ENCODE assay signal across 8 cellular contexts in genomic region chr17:6666077-6666521, GRCh38. TPM values are rescaled to one million over a fixed set of nuclear protein-coding genes. Genes with fewer than 3 reads are reported as not detected.
DNase-seq lines count a peak whose midpoint lies in the region; TF ChIP-seq lines count a peak whose summit lies in the region.

No MANE protein-coding gene starts in this region.

- H3K36me3 Mint-ChIP-seq in MCF 10A (ENCODE audit: insufficient read depth, unreplicated experiment), result no peaks in the 10 kb centered on the region

- H3K27ac ChIP-seq in MM.1S (ENCODE audit: low read length) (no peak overlapping the region), iPS DF 6.9 (ENCODE audit: low read length) (no peak overlapping the region), sigmoid colon (no peak overlapping the region)

- CTCF ChIA-PET in MCF 10A (lab: Yijun Ruan, JAX), result interaction anchor here (0.6 to 8.1 kb wide), 34 partner anchors 9 to 359 kb away, joined by 3 to 73 read pairs (median 4); no protein-coding TSS in a partner anchor

- H3K4me2 ChIP-seq in MM.1S (ENCODE audit: low read depth, low read length), result no peak overlapping the region

- peaks cover 5% of the 10 kb centered on the region for H3K27me3 Mint-ChIP-seq in MCF 10A (ENCODE audit: insufficient read depth, unreplicated experiment)

- H3K36me3 ChIP-seq in MM.1S (replicated peaks; ENCODE audit: insufficient read depth, low read length) (no peaks in the 10 kb centered on the region), iPS DF 6.9 (ENCODE audit: control insufficient read depth, insufficient read depth, low read length) (no peaks in the 10 kb centered on the region), sigmoid colon (no peaks in the 10 kb centered on the region)

- BruUV-seq in MCF 10A (replicated peaks; lab: Mats Ljungman, UMichigan), result no TSS peak

- H3K27me3 ChIP-seq in MM.1S (replicated peaks; ENCODE audit: insufficient read depth, low read length) (no peaks in the 10 kb centered on the region), iPS DF 6.9 (ENCODE audit: control insufficient read depth, insufficient read depth, low read length) (no peaks in the 10 kb centered on the region), sigmoid colon (peaks cover 0 to 14% (median 0%) of the 10 kb centered on the region in 3 donors)

- peak; percentile 26 to 73 (median 29) for DNase-seq in NCI-H1417 (lab: John Stamatoyannopoulos, UW)
- no peak for DNase-seq in NCI-H1417 treated with DMSO at 0.1 percent for 48 hours (lab: John Stamatoyannopoulos, UW)
- peak; percentile 63 for DNase-seq in MM.1S
- peak; percentile 17 for DNase-seq in SKM-1 treated with dmso at 0.1 percent for 144 hours (lab: John Stamatoyannopoulos, UW; ENCODE audit: unreplicated experiment)
- DNase-seq in MCF 10A (ENCODE audit: unreplicated experiment), result peak; percentile 86
- DNase-seq in iPS DF 6.9 (ENCODE audit: low read depth, low spot score), result peak; percentile 76
- peak; percentile 89 for DNase-seq in sigmoid colon
- DNase-seq in NCI-H187 treated with DMSO at 0.1 percent for 48 hours (lab: John Stamatoyannopoulos, UW), result no peak

- no peak overlapping the region for H2AFZ ChIP-seq in MM.1S (ENCODE audit: low read length)

- no peaks in the 10 kb centered on the region for H3F3A ChIP-seq in MM.1S (ENCODE audit: insufficient read depth, low read length)

- intact Hi-C loops in MCF 10A (cut with micrococcal nuclease), result loop anchor here (1.0 to 5.0 kb wide), 6 partner anchors 134 to 356 kb away; partner anchors contain the start of gene BCL6B
- intact Hi-C loops in sigmoid colon (cut with DNase I), result loop anchor here (2.0 to 5.0 kb wide), 3 partner anchors 177 to 336 kb away; no protein-coding TSS in a partner anchor

- H3K79me2 ChIP-seq in MM.1S (ENCODE audit: low read length), result no peaks in the 10 kb centered on the region

- TF ChIP-seq CTCF in MM.1S (IDR thresholded peaks at IDR 0.05; ENCODE audit: low read length) (peak; percentile 89), MCF 10A (IDR thresholded peaks at IDR 0.05; ENCODE audit: unreplicated experiment) (peak; percentile 93), sigmoid colon (IDR thresholded peaks at IDR 0.05) (peak; percentile 72 to 82 (median 80))

- H3K9ac ChIP-seq in MM.1S (ENCODE audit: low read length), result no peak overlapping the region

- WGBS in iPS DF 6.9 (ENCODE audit: insufficient coverage, insufficient read length), result no CpG with 5 or more reads among the region's 9 CpGs
- WGBS in sigmoid colon, 2 donors, result 5 to 18% methylated on average over 9 of the region's 9 CpGs

- no peak for TF ChIP-seq EP300 in sigmoid colon (IDR thresholded peaks at IDR 0.05)

- no peaks in the 10 kb centered on the region for H3K9me2 ChIP-seq in MM.1S (replicated peaks; ENCODE audit: insufficient read depth, low read length)

- peaks cover 4% of the 10 kb centered on the region for H3K4me1 ChIP-seq in MM.1S (ENCODE audit: low read length)
- no peaks in the 10 kb centered on the region for H3K4me1 ChIP-seq in iPS DF 6.9 (ENCODE audit: control insufficient read depth, insufficient read depth, low read length)
- no peaks in the 10 kb centered on the region for H3K4me1 ChIP-seq in sigmoid colon

- H3K9me3 Mint-ChIP-seq in MCF 10A (ENCODE audit: unreplicated experiment), result no peaks in the 10 kb centered on the region

- POLR2A ChIA-PET in MCF 10A (lab: Yijun Ruan, JAX), result interaction anchor here (0.6 to 2.6 kb wide), 8 partner anchors 15 to 347 kb away, joined by 3 to 12 read pairs (median 4); partner anchors contain the start of gene RNASEK

- H4K20me1 ChIP-seq in MM.1S (ENCODE audit: insufficient read depth, low read length), result no peaks in the 10 kb centered on the region

- H3K4me3 ChIP-seq in MM.1S (ENCODE audit: low read length) (no peak overlapping the region), iPS DF 6.9 (ENCODE audit: low read length) (no peak overlapping the region), sigmoid colon (no peak overlapping the region)

- no peak overlapping the region for H3K4me3 Mint-ChIP-seq in MCF 10A (ENCODE audit: unreplicated experiment)

- H3K9me3 ChIP-seq in MM.1S (replicated peaks; ENCODE audit: insufficient read depth, low read length), result no peaks in the 10 kb centered on the region
- no peaks in the 10 kb centered on the region for H3K9me3 ChIP-seq in iPS DF 6.9 (ENCODE audit: control insufficient read depth, insufficient read depth, low read length)
- no peaks in the 10 kb centered on the region for H3K9me3 ChIP-seq in sigmoid colon

- peaks cover 30% of the 10 kb centered on the region for H3K4me1 Mint-ChIP-seq in MCF 10A (ENCODE audit: insufficient read depth, unreplicated experiment)

- TF ChIP-seq POLR2A in sigmoid colon (IDR thresholded peaks at IDR 0.05), result no peak

- no peak overlapping the region for H3K27ac Mint-ChIP-seq in MCF 10A (ENCODE audit: low read depth, unreplicated experiment)

RNA-seq across cellular contexts. Expression of gene C17orf100, which starts 14.5 kb away (rescaled TPM):
- total RNA-seq in MCF 10A (2022) (1.4 and 1.7 TPM in 2 replicates), sigmoid colon (1 to 10 TPM in 3 of 4 donors, under 1 TPM in 1; 0.81 to 2.8 (median 1.7) TPM)
- polyA plus RNA-seq in sigmoid colon, result 1 to 10 TPM; 2.1 to 4.2 (median 2.1) TPM

RNA-seq across cellular contexts. Expression of gene MED31, which starts 14.7 kb away (rescaled TPM):
- 17.7 and 17.8 TPM in 2 replicates for total RNA-seq in MCF 10A (2022)
- total RNA-seq in sigmoid colon, result 1 to 10 TPM; 2.0 to 8.6 (median 7.1) TPM
- polyA plus RNA-seq in sigmoid colon, result 10 to 100 TPM in 2 of 3 donors, 1 to 10 TPM in 1; 9.6 to 24.0 (median 11.5) TPM

RNA-seq across cellular contexts. Expression of gene TXNDC17, which starts 25.2 kb away (rescaled TPM):
- total RNA-seq in MCF 10A (2022) (137 and 146 TPM in 2 replicates), sigmoid colon (100 to 1,000 TPM in 3 of 4 donors, 10 to 100 TPM in 1; 37.3 to 152 (median 120) TPM)
- polyA plus RNA-seq in sigmoid colon, result 100 to 1,000 TPM; 296 to 703 (median 532) TPM

RNA-seq across cellular contexts. Expression of gene KIAA0753, which starts 25.6 kb away (rescaled TPM):
- total RNA-seq in MCF 10A (2022) (22.8 and 25.3 TPM in 2 replicates), sigmoid colon (10 to 100 TPM; 14.1 to 18.3 (median 14.5) TPM)
- 1 to 10 TPM; 3.6 to 8.1 (median 3.9) TPM for polyA plus RNA-seq in sigmoid colon

RNA-seq across cellular contexts. Expression of gene SLC13A5, which starts 47.1 kb away (rescaled TPM):
- total RNA-seq in MCF 10A (2022) (not detected in 2 replicates), sigmoid colon (under 1 TPM in 1 of 4 donors, not detected in 3; 0.14 TPM)
- polyA plus RNA-seq in sigmoid colon, result under 1 TPM in 2 of 3 donors, not detected in 1; under 0.01 to 0.03 TPM

Comparison
In these comparisons a context has a peak if more than half of its experiments do, and no peak if none do; other contexts are left out.
1. DNase-seq: peak in NCI-H1417 (3 of 3), MM.1S (single experiment), SKM-1 treated with dmso at 0.1 percent for 144 hours (single experiment), MCF 10A (single experiment), iPS DF 6.9 (single experiment) and sigmoid colon (single experiment); none in NCI-H1417 treated with DMSO at 0.1 percent for 48 hours (single experiment) and NCI-H187 treated with DMSO at 0.1 percent for 48 hours (single experiment).
2. Peak in every context shown above with its lines, with median percentiles within 50 percentile points of each other: CTCF ChIP-seq.